ENCODE assay signal across 8 cellular contexts in the genomic region with DNA sequence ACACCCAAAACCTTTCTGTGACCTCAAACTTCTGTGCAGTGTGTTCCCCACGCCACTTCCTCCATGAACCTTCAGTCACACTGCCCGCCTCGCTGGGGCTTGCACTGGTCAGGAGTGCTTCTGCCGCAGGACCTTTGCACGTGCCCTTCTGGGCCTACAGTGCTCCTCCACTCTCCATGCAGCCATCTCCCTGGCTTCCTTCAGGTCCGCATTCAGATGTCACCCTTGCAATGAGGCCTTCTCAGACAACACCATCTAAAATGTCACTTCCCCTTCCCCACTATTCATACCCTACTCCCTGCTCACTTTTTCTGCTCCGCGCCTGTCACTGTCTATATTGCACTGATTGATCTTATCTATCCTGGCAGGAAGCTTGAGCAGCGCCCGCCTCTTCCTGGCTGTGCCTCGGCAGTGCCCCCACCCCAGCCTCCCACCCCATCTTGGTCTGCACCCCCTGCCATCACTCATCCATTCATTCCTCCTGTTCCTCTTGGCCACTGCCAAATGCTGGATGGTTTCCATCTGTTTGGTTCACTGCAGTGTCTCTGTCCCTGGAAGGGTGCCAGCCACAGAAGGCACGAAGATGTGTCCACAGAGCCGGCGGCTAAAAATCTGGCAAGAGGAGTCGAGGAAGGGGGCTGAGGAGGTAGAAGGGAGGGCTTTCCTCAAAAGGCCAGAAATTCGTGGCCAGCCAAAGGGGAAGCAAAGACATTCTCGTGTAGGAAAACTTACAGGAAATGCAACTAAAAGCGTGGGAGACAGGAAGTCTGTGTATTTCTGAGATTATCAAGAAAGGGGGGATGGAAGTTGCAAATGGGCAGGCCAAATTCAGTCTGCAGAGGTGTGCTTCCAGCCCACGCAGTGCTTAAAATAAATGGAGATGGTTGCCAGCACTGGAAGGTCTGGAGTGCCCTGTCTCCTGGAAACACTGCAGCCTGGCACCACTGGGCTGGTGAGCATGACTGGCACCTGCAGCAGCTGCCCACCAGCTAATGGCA. TPM values are rescaled to one million over a fixed set of nuclear protein-coding genes. Genes with fewer than 3 reads are reported as not detected.
DNase-seq lines count a peak whose midpoint lies in the region; ATAC-seq and TF ChIP-seq lines count a peak whose summit lies in the region.

No MANE protein-coding gene starts in this region.

- H3K27ac Mint-ChIP-seq in activated CD4-positive, alpha-beta T cell treated with anti-CD3 and anti-CD28 coated beads, Interleukin-2, amount 10 ng/mL, durations not matched to agents 7 days and 5 days = peak overlapping the region; percentile 84

- peak overlapping the region; percentile 24 for H3K4me3 Mint-ChIP-seq in activated CD4-positive, alpha-beta T cell treated with anti-CD3 and anti-CD28 coated beads, Interleukin-2, amount 10 ng/mL, durations not matched to agents 7 days and 5 days

- CTCF ChIA-PET in HEK293 (lab: Yijun Ruan, JAX) = interaction anchor here (1.2 to 1.6 kb wide), 3 partner anchors 17 to 32 kb away, joined by 4 to 14 read pairs (median 7); no protein-coding TSS in a partner anchor
- CTCF ChIA-PET in activated CD4-positive, alpha-beta T cell treated with anti-CD3 and anti-CD28 coated beads, Interleukin-2, amount 10 ng/mL, durations not matched to agents 7 days and 5 days (lab: Charles Lee) = interaction anchor here (1.4 to 3.2 kb wide), 2 partner anchors 12 to 17 kb away, joined by 4 to 13 read pairs; no protein-coding TSS in a partner anchor

- 47 to 54% methylated on average over 19 of the region's 19 CpGs for WGBS in esophagus, 2 donors

- H3K36me3 Mint-ChIP-seq in activated CD4-positive, alpha-beta T cell treated with anti-CD3 and anti-CD28 coated beads, Interleukin-2, amount 10 ng/mL, durations not matched to agents 7 days and 5 days (ENCODE audit: low read depth) = peaks cover 16% of the 10 kb centered on the region

- peaks cover 76% of the 10 kb centered on the region for H3K4me1 Mint-ChIP-seq in activated CD4-positive, alpha-beta T cell treated with anti-CD3 and anti-CD28 coated beads, Interleukin-2, amount 10 ng/mL, durations not matched to agents 7 days and 5 days

- no peaks in the 10 kb centered on the region for H3K27me3 ChIP-seq in esophagus (ENCODE audit: control insufficient read depth in 1 of 2, insufficient read depth in 2 of 2, low read length in 2 of 2)

- peak; percentile 31 for DNase-seq in activated CD4-positive, alpha-beta T cell treated with anti-CD3 and anti-CD28 coated beads, Interleukin-2, amount 10 ng/mL, durations not matched to agents 7 days and 5 days
- DNase-seq in omental fat pad (ENCODE audit: low spot score) (no peak), NCI-H187 treated with DMSO at 0.1 percent for 48 hours (lab: John Stamatoyannopoulos, UW) (no peak)

- ATAC-seq in omental fat pad (ENCODE audit: low FRiP score) (peak; percentile 66), HG03159 (IDR thresholded peaks at IDR 0.05; ENCODE audit: unreplicated experiment) (no peak), HG02610 (IDR thresholded peaks at IDR 0.05; ENCODE audit: unreplicated experiment) (no peak)

- peaks cover 6% of the 10 kb centered on the region for H3K4me1 ChIP-seq in HEK293 (ENCODE audit: control insufficient read depth, insufficient read depth, low read length)
- peaks cover 6 to 13% of the 10 kb centered on the region in 2 donors for H3K4me1 ChIP-seq in esophagus (ENCODE audit: control insufficient read depth in 2 of 2, insufficient read depth in 2 of 2, low read length in 1 of 2)

- H3K27me3 Mint-ChIP-seq in activated CD4-positive, alpha-beta T cell treated with anti-CD3 and anti-CD28 coated beads, Interleukin-2, amount 10 ng/mL, durations not matched to agents 7 days and 5 days = no peaks in the 10 kb centered on the region

- H3K4me3 ChIP-seq in HEK293 (ENCODE audit: low read depth, low read length) = no peak overlapping the region
- no peak overlapping the region for H3K4me3 ChIP-seq in esophagus (ENCODE audit: low read depth in 1 of 2, low read length in 2 of 2)

- no peaks in the 10 kb centered on the region for H3K36me3 ChIP-seq in HEK293 (ENCODE audit: control insufficient read depth in 2 of 2, insufficient read depth in 1 of 2, low read length in 2 of 2)
- peaks cover 0 to 2% of the 10 kb centered on the region in 2 donors for H3K36me3 ChIP-seq in esophagus (ENCODE audit: control insufficient read depth in 2 of 2, insufficient read depth in 2 of 2, low read length in 1 of 2)

- H3K27ac ChIP-seq in 22Rv1 = peak overlapping the region; percentile 46
- H3K27ac ChIP-seq in HEK293 (ENCODE audit: extremely low read depth, low read depth, low read length) = no peak overlapping the region
- H3K27ac ChIP-seq in esophagus (ENCODE audit: low read depth in 2 of 2, low read length in 1 of 2) = peak overlapping the region; percentile 1 to 4

- H3K9me3 Mint-ChIP-seq in activated CD4-positive, alpha-beta T cell treated with anti-CD3 and anti-CD28 coated beads, Interleukin-2, amount 10 ng/mL, durations not matched to agents 7 days and 5 days = no peaks in the 10 kb centered on the region

- POLR2A ChIA-PET in HEK293 (lab: Yijun Ruan, JAX) = interaction anchor here (0.8 to 1.1 kb wide), 2 partner anchors 24 to 31 kb away, joined by 3 read pairs; no protein-coding TSS in a partner anchor
- POLR2A ChIA-PET in activated CD4-positive, alpha-beta T cell treated with anti-CD3 and anti-CD28 coated beads, Interleukin-2, amount 10 ng/mL, durations not matched to agents 7 days and 5 days (lab: Charles Lee) = no interaction called here

- no peaks in the 10 kb centered on the region for H3K9me3 ChIP-seq in HEK293 (ENCODE audit: control insufficient read depth, insufficient read depth, low read depth, low read length)
- H3K9me3 ChIP-seq in esophagus (ENCODE audit: control insufficient read depth in 2 of 2, insufficient read depth in 1 of 2, low read depth in 1 of 2, low read length in 1 of 2) = no peaks in the 10 kb centered on the region

- TF ChIP-seq CTCF in 22Rv1 (IDR thresholded peaks at IDR 0.05) = no peak
- TF ChIP-seq CTCF in HEK293 (tag by site-specific recombination; IDR thresholded peaks at IDR 0.05) = 0 out of 2 replicates have a peak, but pooled peaks have one; percentile 7
- TF ChIP-seq CTCF in omental fat pad (IDR thresholded peaks at IDR 0.05) = no peak

TF ChIP-seq in HEK293, 187 proteins besides CTCF, POLR2A, EP300 and RAD21:
- peak; percentile 60 for TF ChIP-seq ZFHX2 (tag by site-specific recombination; conservative IDR thresholded peaks at IDR 0.05)
- peak; percentile 99 for TF ChIP-seq ZNF623 (tag by site-specific recombination; IDR thresholded peaks at IDR 0.05)
- no peak for TF ChIP-seq ZNF169 (tag by site-specific recombination; IDR thresholded peaks at IDR 0.05)
TF ChIP-seq in HEK293: peak in this region for 2.

RNA-seq across cellular contexts. Expression of gene SYNJ2, which starts 27.5 kb away (rescaled TPM):
- total RNA-seq in activated CD4-positive, alpha-beta T cell treated with anti-CD3 and anti-CD28 coated beads, Interleukin-2, amount 10 ng/mL, durations not matched to agents 7 days and 5 days = 10 to 100 TPM; 35.8 to 39.0 TPM
- polyA plus RNA-seq in esophagus = 1 to 10 TPM; 5.7 to 8.1 TPM
- total RNA-seq in omental fat pad = 10 to 100 TPM in 1 of 4 donors, 1 to 10 TPM in 3; 2.3 to 27.6 (median 6.4) TPM
